Comparison of ENCODE assay signal across 16 cellular contexts in genomic region chr3:33886015-33886414, GRCh38.
DNase-seq lines count a peak whose midpoint lies in the region; TF ChIP-seq lines count a peak whose summit lies in the region.
"Had no signal": no experiment of that assay in that cellular context is flagged by ENCODE, and none has a peak within 500 bp of the region (broad histone marks: within the 10 kb centered on the region; RNA-seq: fewer than 3 reads in every experiment).

No MANE protein-coding gene starts in this region.

- TF ChIP-seq CTCF in fibroblast of lung (conservative IDR thresholded peaks at IDR 0.05 in 1 of 2, IDR thresholded peaks at IDR 0.05 in 1 of 2; ENCODE audit: low read depth in 1 of 2, low read length in 2 of 2) (no peak), retinal pigment epithelial cell (conservative IDR thresholded peaks at IDR 0.05; ENCODE audit: low read depth, low read length) (no peak)

- H3K36me3 ChIP-seq in fibroblast of lung (ENCODE audit: control insufficient read depth, insufficient read depth, low read length), result no peaks in the 10 kb centered on the region

- no peaks in the 10 kb centered on the region for H3K27me3 ChIP-seq in fibroblast of lung (ENCODE audit: control insufficient read depth, insufficient read depth, low read length)

- no peak overlapping the region for H3K4me3 ChIP-seq in fibroblast of lung (replicated peaks in 1 of 4; ENCODE audit: control extremely low read depth in 1 of 4, insufficient read depth in 1 of 4, low read depth in 3 of 4, low read length in 4 of 4)
- no peak overlapping the region for H3K4me3 ChIP-seq in retinal pigment epithelial cell (ENCODE audit: low read length)
- H3K4me3 ChIP-seq: GM23338 had no signal

- H2AFZ ChIP-seq in fibroblast of lung (ENCODE audit: low read length), result no peak overlapping the region
- H2AFZ ChIP-seq: GM23338 had no signal

- no peaks in the 10 kb centered on the region for H3K79me2 ChIP-seq in fibroblast of lung (ENCODE audit: control insufficient read depth, insufficient read depth, low read length)

- H3K27ac ChIP-seq in fibroblast of lung (ENCODE audit: insufficient read depth, low read length), result no peak overlapping the region

- H3K9ac ChIP-seq in fibroblast of lung (ENCODE audit: insufficient read depth, low read length), result no peak overlapping the region

- H3K4me2 ChIP-seq in fibroblast of lung (ENCODE audit: extremely low read depth, insufficient read depth, low read length), result no peak overlapping the region
- H3K4me2 ChIP-seq: GM23338 had no signal

- no peaks in the 10 kb centered on the region for H4K20me1 ChIP-seq in fibroblast of lung (ENCODE audit: control insufficient read depth, extremely low read depth, insufficient read depth, low read length)

- no peaks in the 10 kb centered on the region for H3K9me3 ChIP-seq in fibroblast of lung (ENCODE audit: control insufficient read depth, insufficient read depth, low read depth, low read length)

- H3K4me1 ChIP-seq in fibroblast of lung (ENCODE audit: control insufficient read depth, extremely low read depth, insufficient read depth, low read length), result no peaks in the 10 kb centered on the region

- DNase-seq in LHCN-M2 (ENCODE audit: low read depth) (peak; percentile 32), astrocyte of the hippocampus (ENCODE audit: low read depth, low spot score) (peak; percentile 60), fibroblast of lung (ENCODE audit: low read depth in 2 of 2) (peak; percentile 28 to 65), retinal pigment epithelial cell (ENCODE audit: low read depth) (peak; percentile 6), amygdala (lab: John Stamatoyannopoulos, UW) (no peak), SIG-M5 treated with dmso at 0.1 percent for 504 hours (lab: John Stamatoyannopoulos, UW; ENCODE audit: unreplicated experiment) (no peak), GDM1 (lab: John Stamatoyannopoulos, UW) (no peak), NOMO-1 (lab: John Stamatoyannopoulos, UW; ENCODE audit: unreplicated experiment in 2 of 2) (no peak)
- DNase-seq: CD8-positive, alpha-beta T cell; KG1; MM.1S; NCI-H1092 treated with DMSO at 0.1 percent for 48 hours; NCI-H2227 treated with DMSO at 0.1 percent for 48 hours; NCI-H524; SHP77 treated with DMSO at 0.1 percent for 48 hours had no signal

Comparison
In these comparisons a context has a peak if more than half of its experiments do, and no peak if none do; other contexts are left out.
1. DNase-seq: peak in LHCN-M2 (single experiment), astrocyte of the hippocampus (single experiment), fibroblast of lung (2 of 2) and retinal pigment epithelial cell (single experiment); none in amygdala (0 of 56), SIG-M5 treated with dmso at 0.1 percent for 504 hours (single experiment), GDM1 (single experiment) and NOMO-1 (0 of 2).